ENCODE assay signal across 14 cellular contexts in genomic region chr7:142612264-142612881, GRCh38.
DNase-seq lines count a peak whose midpoint lies in the region; ATAC-seq and TF ChIP-seq lines count a peak whose summit lies in the region.
"Had no signal": no experiment of that assay in that cellular context is flagged by ENCODE, and none has a peak within 500 bp of the region (broad histone marks: within the 10 kb centered on the region; RNA-seq: fewer than 3 reads in every experiment).

No MANE protein-coding gene starts in this region.

- CTCF ChIA-PET in activated CD4-positive, alpha-beta memory T cell treated with anti-CD3 and anti-CD28 coated beads for 36 hours (lab: Charles Lee) = interaction anchor here (1.6 kb wide), 1 partner anchor 198 kb away, joined by 5 read pairs; no protein-coding TSS in a partner anchor
- CTCF ChIA-PET in activated CD4-positive, alpha-beta memory T cell treated with anti-CD3 and anti-CD28 coated beads, Interleukin-2, amount 10 ng/mL, durations not matched to agents 7 days and 5 days (lab: Charles Lee) = no interaction called here

- peak overlapping the region; percentile 66 for H3K27ac Mint-ChIP-seq in activated CD4-positive, alpha-beta memory T cell treated with anti-CD3 and anti-CD28 coated beads for 36 hours
- no peak overlapping the region for H3K27ac Mint-ChIP-seq in activated CD4-positive, alpha-beta memory T cell treated with anti-CD3 and anti-CD28 coated beads, Interleukin-2, amount 10 ng/mL, durations not matched to agents 7 days and 5 days
- H3K27ac Mint-ChIP-seq in HFFc6 = peak overlapping the region; percentile 40; the same call in 1 of the 2 replicates
- H3K27ac Mint-ChIP-seq: WTC11 had no signal

- no peak overlapping the region for H2BK5ac ChIP-seq in mesenchymal stem cell (ENCODE audit: low read depth, low read length, poor library complexity, severe bottlenecking)

- no peak overlapping the region for H3K23ac ChIP-seq in mesenchymal stem cell (ENCODE audit: low read length in 2 of 2)

- H3K18ac ChIP-seq in mesenchymal stem cell (ENCODE audit: low read depth in 1 of 2, low read length in 2 of 2) = no peak overlapping the region

- peak overlapping the region; percentile 31 for H4K8ac ChIP-seq in mesenchymal stem cell (ENCODE audit: low read length)

- H3K27ac ChIP-seq in mesenchymal stem cell (ENCODE audit: low read length, poor library complexity, severe bottlenecking) = peak overlapping the region; percentile 46
- H3K27ac ChIP-seq: esophagus muscularis mucosa, HL-60, SK-N-MC had no signal

- WGBS in mesenchymal stem cell = no CpG with 5 or more reads among the region's 1 CpG

- H3K4me1 ChIP-seq in mesenchymal stem cell (ENCODE audit: control insufficient read depth, insufficient read depth, low read depth, low read length) = peaks cover 4% of the 10 kb centered on the region
- H3K4me1 ChIP-seq: esophagus muscularis mucosa had no signal

- H2AFZ ChIP-seq in mesenchymal stem cell (ENCODE audit: low read depth, low read length) = no peak overlapping the region

- no peak for TF ChIP-seq CTCF in HFFc6 (IDR thresholded peaks at IDR 0.05)

- H4K91ac ChIP-seq in mesenchymal stem cell (ENCODE audit: low read length) = no peak overlapping the region

- intact Hi-C loops in activated CD4-positive, alpha-beta memory T cell treated with anti-CD3 and anti-CD28 coated beads for 36 hours (cut with micrococcal nuclease) = loop anchor here (1.0 kb wide), 1 partner anchor 197 kb away; no protein-coding TSS in a partner anchor

- H2BK12ac ChIP-seq in mesenchymal stem cell (ENCODE audit: low read length in 2 of 2) = no peak overlapping the region

- peaks cover 34% of the 10 kb centered on the region for H3K4me1 Mint-ChIP-seq in activated CD4-positive, alpha-beta memory T cell treated with anti-CD3 and anti-CD28 coated beads for 36 hours (ENCODE audit: low read depth)
- peaks cover 34% of the 10 kb centered on the region for H3K4me1 Mint-ChIP-seq in activated CD4-positive, alpha-beta memory T cell treated with anti-CD3 and anti-CD28 coated beads, Interleukin-2, amount 10 ng/mL, durations not matched to agents 7 days and 5 days
- peaks cover 28% of the 10 kb centered on the region for H3K4me1 Mint-ChIP-seq in HFFc6 (ENCODE audit: low read depth)

- H2BK120ac ChIP-seq in mesenchymal stem cell (ENCODE audit: low read depth, low read length) = no peak overlapping the region

- peaks cover 1% of the 10 kb centered on the region for H3K27me3 Mint-ChIP-seq in activated CD4-positive, alpha-beta memory T cell treated with anti-CD3 and anti-CD28 coated beads for 36 hours
- H3K27me3 Mint-ChIP-seq in activated CD4-positive, alpha-beta memory T cell treated with anti-CD3 and anti-CD28 coated beads, Interleukin-2, amount 10 ng/mL, durations not matched to agents 7 days and 5 days = peaks cover 5% of the 10 kb centered on the region
- H3K27me3 Mint-ChIP-seq in HFFc6 (ENCODE audit: insufficient read depth) = peaks cover 9% of the 10 kb centered on the region; the same call in 1 of the 2 replicates

- H3K36me3 ChIP-seq in mesenchymal stem cell (ENCODE audit: control insufficient read depth in 1 of 2, insufficient read depth in 2 of 2, low read depth in 1 of 2, low read length in 2 of 2) = no peaks in the 10 kb centered on the region
- H3K36me3 ChIP-seq: esophagus muscularis mucosa had no signal

- H3K4me2 ChIP-seq in mesenchymal stem cell (ENCODE audit: low read length, poor library complexity, severe bottlenecking) = no peak overlapping the region

- peaks cover 0 to 2% of the 10 kb centered on the region in 2 experiments for H3K27me3 ChIP-seq in mesenchymal stem cell (ENCODE audit: control insufficient read depth in 1 of 2, insufficient read depth in 1 of 2, low read length in 2 of 2)

- POLR2A ChIA-PET in activated CD4-positive, alpha-beta memory T cell treated with anti-CD3 and anti-CD28 coated beads for 36 hours (lab: Charles Lee) = interaction anchor here (1.5 to 1.9 kb wide), 2 partner anchors 196 to 199 kb away, joined by 4 to 7 read pairs; no protein-coding TSS in a partner anchor
- POLR2A ChIA-PET in activated CD4-positive, alpha-beta memory T cell treated with anti-CD3 and anti-CD28 coated beads, Interleukin-2, amount 10 ng/mL, durations not matched to agents 7 days and 5 days (lab: Charles Lee) = interaction anchor here (1.0 to 1.5 kb wide), 3 partner anchors 188 to 196 kb away, joined by 3 to 5 read pairs (median 3); no protein-coding TSS in a partner anchor

- H3K79me1 ChIP-seq in mesenchymal stem cell (replicated peaks; ENCODE audit: low read length, poor library complexity, severe bottlenecking) = no peaks in the 10 kb centered on the region

- no peak overlapping the region for H3K4me3 Mint-ChIP-seq in activated CD4-positive, alpha-beta memory T cell treated with anti-CD3 and anti-CD28 coated beads for 36 hours
- H3K4me3 Mint-ChIP-seq in activated CD4-positive, alpha-beta memory T cell treated with anti-CD3 and anti-CD28 coated beads, Interleukin-2, amount 10 ng/mL, durations not matched to agents 7 days and 5 days = no peak overlapping the region
- H3K4me3 Mint-ChIP-seq in HFFc6 = no peak overlapping the region
- H3K4me3 Mint-ChIP-seq: WTC11 had no signal

- DNase-seq in activated CD4-positive, alpha-beta memory T cell treated with anti-CD3 and anti-CD28 coated beads for 36 hours = peak; percentile 20
- DNase-seq in activated CD4-positive, alpha-beta memory T cell treated with anti-CD3 and anti-CD28 coated beads, Interleukin-2, amount 10 ng/mL, durations not matched to agents 7 days and 5 days = no peak
- DNase-seq in HFFc6 (peak; percentile 44), astrocyte of the hippocampus (ENCODE audit: low read depth, low spot score) (peak; percentile 4), mesenchymal stem cell (peak; percentile 58)
- DNase-seq: DMS79 treated with DMSO at 0.1 percent for 48 hours; stimulated activated CD4-positive, alpha-beta T cell treated with anti-CD3 and anti-CD28 coated beads, Interleukin-2, amount 100 ng/mL, for 24 hours had no signal

- no peak overlapping the region for H3K4me3 ChIP-seq in mesenchymal stem cell (ENCODE audit: insufficient read depth in 1 of 2, low read depth in 1 of 2, low read length in 2 of 2)
- H3K4me3 ChIP-seq: esophagus muscularis mucosa, SK-N-MC had no signal

- ATAC-seq in GM21723 (IDR thresholded peaks at IDR 0.05; ENCODE audit: unreplicated experiment) (no peak), HG03571 (IDR thresholded peaks at IDR 0.05; ENCODE audit: unreplicated experiment) (no peak), HG02642 (IDR thresholded peaks at IDR 0.05; ENCODE audit: poor library complexity, unreplicated experiment) (no peak)
- ATAC-seq: WTC11 had no signal

- no peak overlapping the region for H2BK15ac ChIP-seq in mesenchymal stem cell (ENCODE audit: low read depth, poor library complexity, severe bottlenecking)

- H3K14ac ChIP-seq in mesenchymal stem cell (ENCODE audit: low read length in 2 of 2) = no peak overlapping the region

- H3K4ac ChIP-seq in mesenchymal stem cell (ENCODE audit: low read depth in 1 of 2, low read length in 2 of 2) = no peak overlapping the region

- H3K9me3 Mint-ChIP-seq in activated CD4-positive, alpha-beta memory T cell treated with anti-CD3 and anti-CD28 coated beads for 36 hours = no peaks in the 10 kb centered on the region
- no peaks in the 10 kb centered on the region for H3K9me3 Mint-ChIP-seq in activated CD4-positive, alpha-beta memory T cell treated with anti-CD3 and anti-CD28 coated beads, Interleukin-2, amount 10 ng/mL, durations not matched to agents 7 days and 5 days
- no peaks in the 10 kb centered on the region for H3K9me3 Mint-ChIP-seq in HFFc6
- H3K9me3 Mint-ChIP-seq: WTC11 had no signal

- H3K9me3 ChIP-seq in mesenchymal stem cell (ENCODE audit: control insufficient read depth, low read length) = no peaks in the 10 kb centered on the region
- H3K9me3 ChIP-seq: esophagus muscularis mucosa had no signal

- peak overlapping the region; percentile 13 for H3K9ac ChIP-seq in mesenchymal stem cell (ENCODE audit: low read length)

- H3K36me3 Mint-ChIP-seq in activated CD4-positive, alpha-beta memory T cell treated with anti-CD3 and anti-CD28 coated beads for 36 hours = no peaks in the 10 kb centered on the region
- H3K36me3 Mint-ChIP-seq in activated CD4-positive, alpha-beta memory T cell treated with anti-CD3 and anti-CD28 coated beads, Interleukin-2, amount 10 ng/mL, durations not matched to agents 7 days and 5 days (ENCODE audit: low read depth) = no peaks in the 10 kb centered on the region
- H3K36me3 Mint-ChIP-seq in HFFc6 (ENCODE audit: low read depth) = no peaks in the 10 kb centered on the region
- H3K36me3 Mint-ChIP-seq: WTC11 had no signal

- H2AK5ac ChIP-seq in mesenchymal stem cell (ENCODE audit: low read length, severe bottlenecking) = no peak overlapping the region
